In the genomic region with DNA sequence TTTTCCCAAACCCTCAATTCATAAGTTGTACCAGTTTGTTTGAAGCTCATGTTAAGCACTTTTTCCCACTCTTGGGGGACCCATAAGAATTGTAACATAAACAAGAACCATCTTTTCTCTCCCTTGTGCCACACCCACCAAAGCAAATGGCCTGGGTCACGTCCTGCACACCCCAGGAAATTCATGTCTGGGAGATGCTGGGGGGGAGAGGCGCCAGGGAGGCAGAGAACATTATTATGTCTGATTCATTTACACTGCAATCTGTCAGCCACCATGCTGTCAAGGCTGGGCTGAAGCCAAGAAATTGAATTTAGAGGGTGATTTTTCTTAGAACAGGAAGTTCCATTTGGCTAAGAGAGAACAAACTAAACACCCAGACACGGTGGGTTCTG, we compare ENCODE assay signal across 9 cellular contexts. TPM values are rescaled to one million over a fixed set of nuclear protein-coding genes. Genes with fewer than 3 reads are reported as not detected.
DNase-seq lines count a peak whose midpoint lies in the region; ATAC-seq and TF ChIP-seq lines count a peak whose summit lies in the region.
"Had no signal": no experiment of that assay in that cellular context is flagged by ENCODE, and none has a peak within 500 bp of the region (broad histone marks: within the 10 kb centered on the region; RNA-seq: fewer than 3 reads in every experiment).

No MANE protein-coding gene starts in this region.

- H3K9me3 ChIP-seq in neuronal stem cell (replicated peaks in 1 of 2; ENCODE audit: control insufficient read depth in 2 of 2, insufficient read depth in 1 of 2, low read depth in 1 of 2, low read length in 2 of 2) = peaks cover 0 to 13% of the 10 kb centered on the region in 2 donors

- H3K9ac ChIP-seq in neuronal stem cell (ENCODE audit: low read depth, low read length, poor library complexity) = no peak overlapping the region

- H3K18ac ChIP-seq in neuronal stem cell (ENCODE audit: low read length) = no peak overlapping the region

- no peak overlapping the region for H2BK120ac ChIP-seq in neuronal stem cell (ENCODE audit: low read depth, low read length)

- peaks cover 86 to 98% of the 10 kb centered on the region in 2 donors for H3K36me3 ChIP-seq in neuronal stem cell (replicated peaks in 1 of 2; ENCODE audit: control insufficient read depth in 2 of 2, insufficient read depth in 2 of 2, low read length in 2 of 2)

- no peak overlapping the region for H2BK12ac ChIP-seq in neuronal stem cell (ENCODE audit: low read length)

- H3K4me1 ChIP-seq in neuronal stem cell (ENCODE audit: control insufficient read depth in 2 of 2, insufficient read depth in 1 of 2, low read depth in 1 of 2, low read length in 2 of 2) = peaks cover 0 to 2% of the 10 kb centered on the region in 2 donors

- WGBS in neuronal stem cell (ENCODE audit: extremely low coverage in 2 of 2, insufficient read length in 2 of 2, insufficient replicate concordance in 1 of 2), 2 donors = no CpG with 5 or more reads among the region's 3 CpGs

- H2BK15ac ChIP-seq in neuronal stem cell (ENCODE audit: low read length) = no peak overlapping the region

- H3K4ac ChIP-seq in neuronal stem cell (ENCODE audit: low read length) = no peak overlapping the region

- ATAC-seq in GM18870 (IDR thresholded peaks at IDR 0.05; ENCODE audit: unreplicated experiment) = no peak

- no peak overlapping the region for H3K4me2 ChIP-seq in neuronal stem cell (ENCODE audit: insufficient read depth, low read length, poor library complexity, severe bottlenecking)

- no peak overlapping the region for H4K91ac ChIP-seq in neuronal stem cell (ENCODE audit: low read depth, low read length, poor library complexity)

- peak in 2 of 56 donors; percentile 7 to 21 for TF ChIP-seq CTCF in dorsolateral prefrontal cortex (IDR thresholded peaks at IDR 0.05 in 54 of 56, conservative IDR thresholded peaks at IDR 0.05 in 2 of 56; ENCODE audit: low read depth in 1 of 56, partially characterized antibody in 56 of 56)
- TF ChIP-seq CTCF in GM13977 (IDR thresholded peaks at IDR 0.05; ENCODE audit: extremely low read depth, insufficient read depth, missing control alignments) = no peak

- H3K23ac ChIP-seq in neuronal stem cell (ENCODE audit: low read depth, low read length, poor library complexity) = no peak overlapping the region

- in situ Hi-C loops in GM13977 (cut with MboI; ENCODE audit: low pct_unique_long_range_greater_than_20kb, low sequenced_read_pairs, unreplicated experiment) = loop anchor here (5.0 kb wide), 1 partner anchor 84 kb away; no protein-coding TSS in a partner anchor

- H2BK5ac ChIP-seq in neuronal stem cell (ENCODE audit: low read length) = no peak overlapping the region

- H3K27ac ChIP-seq in dorsolateral prefrontal cortex = peak overlapping the region; percentile 85 to 99 (median 96)
- H3K27ac ChIP-seq in neuronal stem cell (replicated peaks; ENCODE audit: low read length) = peak overlapping the region; percentile 44

- no peak overlapping the region for H2AK5ac ChIP-seq in neuronal stem cell (ENCODE audit: low read depth, low read length)

- no peak overlapping the region for H3K14ac ChIP-seq in neuronal stem cell (ENCODE audit: low read length)

- intact Hi-C loops in dorsolateral prefrontal cortex (cut with DNase I) = loop anchor here (2.0 to 5.0 kb wide), 3 partner anchors 144 to 259 kb away; no protein-coding TSS in a partner anchor

- no peaks in the 10 kb centered on the region for H3K79me1 ChIP-seq in neuronal stem cell (ENCODE audit: low read depth, low read length)

- H3K27me3 ChIP-seq in dorsolateral prefrontal cortex (no peaks in the 10 kb centered on the region), neuronal stem cell (ENCODE audit: control insufficient read depth in 3 of 3, insufficient read depth in 3 of 3, low read depth in 1 of 3, low read length in 3 of 3) (no peaks in the 10 kb centered on the region)

- H2AFZ ChIP-seq in neuronal stem cell (ENCODE audit: low read length) = no peak overlapping the region

- DNase-seq in Ammon's horn (ENCODE audit: low spot score) = peak; percentile 54
- DNase-seq in NCI-H226 = peak; percentile 61
- peak in 2 of 10 donors; percentile 34 to 54 for DNase-seq in dorsolateral prefrontal cortex
- DNase-seq in neuronal stem cell (ENCODE audit: low spot score) = no peak
- no peak for DNase-seq in T-helper 1 cell
- no peak for DNase-seq in SKM-1 (lab: John Stamatoyannopoulos, UW; ENCODE audit: unreplicated experiment)
- DNase-seq in GM13977 (ENCODE audit: low spot score) = no peak
- DNase-seq: activated B cell treated with CpG ODN at 0.5 μM for 24 hours had no signal

- H4K8ac ChIP-seq in neuronal stem cell (ENCODE audit: low read depth, low read length) = no peak overlapping the region

- H3K4me3 ChIP-seq in dorsolateral prefrontal cortex (peak overlapping the region in 1 of 59 donors; percentile 15), neuronal stem cell (ENCODE audit: low read length in 2 of 2) (no peak overlapping the region)

RNA-seq across cellular contexts. Expression of a gene that starts 37.2 kb away (rescaled TPM):
- 10 to 100 TPM; 39.9 to 70.3 (median 56.0) TPM for total RNA-seq in dorsolateral prefrontal cortex
- 67.4 TPM for polyA plus RNA-seq in neuronal stem cell (2013, experiment 1 of 2)
- polyA plus RNA-seq in neuronal stem cell (2013, experiment 2 of 2) = 68.8 TPM

Comparison
In these comparisons a context has a peak if more than half of its experiments do, and no peak if none do; other contexts are left out.
1. DNase-seq: peak in Ammon's horn (single experiment) and NCI-H226 (single experiment); none in neuronal stem cell (single experiment), T-helper 1 cell (0 of 5), SKM-1 (single experiment) and GM13977 (single experiment).